Comparison of ENCODE assay signal across 20 cellular contexts in genomic region chr16:8907096-8907495, GRCh38. TPM values are rescaled to one million over a fixed set of nuclear protein-coding genes. Genes with fewer than 3 reads are reported as not detected.
"Had no signal": no experiment of that assay in that cellular context is flagged by ENCODE, and none has a peak within 500 bp of the region (broad histone marks: within the 10 kb centered on the region; RNA-seq: fewer than 3 reads in every experiment).

No MANE protein-coding gene starts in this region.

- H3K9me3 ChIP-seq: gastrocnemius medialis, heart right ventricle, left lung, tibial artery, uterus had no signal

- H3K9me3 Mint-ChIP-seq: activated CD4-positive, alpha-beta memory T cell treated with anti-CD3 and anti-CD28 coated beads for 36 hours; activated T-helper 2 cell treated with anti-CD3 and anti-CD28 coated beads, Interferon-gamma antibody, Interleukin-2, Interleukin-4, amounts not matched to agents 10 μg/mL and 5 μg/mL and 100 μg/mL, durations not matched to agents 14 hours and 24 hours and 36 hours; nephron had no signal

- H3K4me1 ChIP-seq: uterus had no signal

- H3K36me3 ChIP-seq: uterus had no signal

- ATAC-seq: gastrocnemius medialis, heart right ventricle, left lung had no signal

- H3K4me3 Mint-ChIP-seq: activated CD4-positive, alpha-beta memory T cell treated with anti-CD3 and anti-CD28 coated beads for 36 hours; nephron had no signal

- H3K27me3 ChIP-seq: gastrocnemius medialis, heart right ventricle, left lung, tibial artery, uterus had no signal

- H3K4me3 ChIP-seq: gastrocnemius medialis, heart right ventricle, left lung, tibial artery, uterus had no signal

- H3K27ac Mint-ChIP-seq: activated CD4-positive, alpha-beta memory T cell treated with anti-CD3 and anti-CD28 coated beads for 36 hours; activated T-helper 2 cell treated with anti-CD3 and anti-CD28 coated beads, Interferon-gamma antibody, Interleukin-2, Interleukin-4, amounts not matched to agents 10 μg/mL and 5 μg/mL and 100 μg/mL, durations not matched to agents 14 hours and 24 hours and 36 hours; nephron had no signal

- H3K4me1 Mint-ChIP-seq: nephron had no signal

- H3K27me3 Mint-ChIP-seq: activated CD4-positive, alpha-beta memory T cell treated with anti-CD3 and anti-CD28 coated beads for 36 hours had no signal

- H3K27ac ChIP-seq: epithelial cell of prostate, gastrocnemius medialis, heart right ventricle, left lung, uterus had no signal

- DNase-seq: activated CD4-positive, alpha-beta memory T cell treated with anti-CD3 and anti-CD28 coated beads for 36 hours; activated CD4-positive, CD25-positive, alpha-beta regulatory T cell treated with anti-CD3 and anti-CD28 coated beads, Interleukin-2, amount 50 U/mL, for 72 hours; activated CD8-positive, alpha-beta memory T cell treated with anti-CD3 and anti-CD28 coated beads, Interleukin-2, amount 50 U/mL, for 4 hours; caudate nucleus; cortex of kidney; effector CD8-positive, alpha-beta T cell; gastrocnemius medialis; heart right ventricle; left lung; mesenchymal stem cell; stimulated activated CD4-positive, alpha-beta T cell treated with anti-CD3 and anti-CD28 coated beads, Interleukin-4, amount 100 ng/mL, for 1 hour; stimulated activated CD8-positive, alpha-beta memory T cell treated with anti-CD3 and anti-CD28 coated beads, Interleukin-4, amount 100 ng/mL, for 48 hours; T-helper 9 cell; tibial artery; uterus had no signal

RNA-seq across cellular contexts. Expression of gene LITAFD, which starts 24.9 kb away (rescaled TPM):
- total RNA-seq: activated CD4-positive, alpha-beta memory T cell treated with anti-CD3 and anti-CD28 coated beads for 36 hours; activated T-helper 2 cell treated with anti-CD3 and anti-CD28 coated beads, Interferon-gamma antibody, Interleukin-2, Interleukin-4, amounts not matched to agents 10 μg/mL and 5 μg/mL and 100 μg/mL, durations not matched to agents 14 hours and 24 hours and 36 hours; gastrocnemius medialis; heart right ventricle; left lung; osteocyte; pulmonary artery endothelial cell; uterus had no signal
